19 cellular contexts compared by ENCODE assay signal in genomic region chr3:171416666-171417065, GRCh38. TPM values are rescaled to one million over a fixed set of nuclear protein-coding genes. Genes with fewer than 3 reads are reported as not detected.
DNase-seq lines count a peak whose midpoint lies in the region; ATAC-seq, FAIRE-seq and TF ChIP-seq lines count a peak whose summit lies in the region.
"Had no signal": no experiment of that assay in that cellular context is flagged by ENCODE, and none has a peak within 500 bp of the region (broad histone marks: within the 10 kb centered on the region; RNA-seq: fewer than 3 reads in every experiment).

No MANE protein-coding gene starts in this region.

- peaks cover 0 to 11% of the 10 kb centered on the region in 2 experiments; a peak in 3 of 4 replicates for H3K4me1 ChIP-seq in SK-N-SH (ENCODE audit: control insufficient read depth in 1 of 2, insufficient read depth in 2 of 2, low read depth in 1 of 2, low read length in 1 of 2)
- peaks cover 18% of the 10 kb centered on the region for H3K4me1 ChIP-seq in astrocyte (ENCODE audit: insufficient read depth, low read length)
- peaks cover 46% of the 10 kb centered on the region for H3K4me1 ChIP-seq in psoas muscle
- no peaks in the 10 kb centered on the region for H3K4me1 ChIP-seq in osteoblast (ENCODE audit: insufficient read depth, low read length)
- H3K4me1 ChIP-seq: BLaER1 had no signal

- ATAC-seq in psoas muscle (no peak), GM19397 (IDR thresholded peaks at IDR 0.05; ENCODE audit: unreplicated experiment) (no peak), GM18517 (IDR thresholded peaks at IDR 0.05; ENCODE audit: unreplicated experiment) (no peak)
- ATAC-seq: A549 had no signal

- no peak for TF ChIP-seq EP300 in SK-N-SH (IDR thresholded peaks at IDR 0.05; ENCODE audit: borderline replicate concordance in 1 of 2, low read depth in 1 of 2, low read length in 1 of 2)

- intact Hi-C loops in psoas muscle (cut with DNase I), result loop anchor here (5.0 to 10.0 kb wide), 2 partner anchors 41 to 62 kb away; no protein-coding TSS in a partner anchor

- H3K27ac ChIP-seq in SK-N-SH (ENCODE audit: low read depth in 2 of 2, low read length in 1 of 2), result peak overlapping the region in 1 of 2 experiments; percentile 84; a peak in 3 of 4 replicates
- H3K27ac ChIP-seq in astrocyte (ENCODE audit: low read depth, low read length), result no peak overlapping the region
- H3K27ac ChIP-seq in psoas muscle, result peak overlapping the region; percentile 10
- H3K27ac ChIP-seq in osteoblast (ENCODE audit: low read depth, low read length), result no peak overlapping the region
- H3K27ac ChIP-seq: 22Rv1, A549, BLaER1 had no signal

- H3K27me3 ChIP-seq in SK-N-SH (ENCODE audit: insufficient read depth) (no peaks in the 10 kb centered on the region), astrocyte (ENCODE audit: insufficient read depth, low read length) (no peaks in the 10 kb centered on the region), psoas muscle (ENCODE audit: insufficient read depth in 3 of 3, low read length in 2 of 3) (no peaks in the 10 kb centered on the region), osteoblast (ENCODE audit: insufficient read depth, low read length) (peaks cover 9% of the 10 kb centered on the region)
- H3K27me3 ChIP-seq: BLaER1 had no signal

- no peak for FAIRE-seq in astrocyte (lab: Jason Lieb, UNC)
- FAIRE-seq: A549, G401.6, GM12891, GM18507 had no signal

- H3K79me2 ChIP-seq in SK-N-SH (ENCODE audit: insufficient read depth) (peaks cover 74% of the 10 kb centered on the region), astrocyte (ENCODE audit: insufficient read depth, low read length) (peaks cover 19% of the 10 kb centered on the region), osteoblast (ENCODE audit: insufficient read depth, low read length) (no peaks in the 10 kb centered on the region)

- H4K20me1 ChIP-seq in SK-N-SH (ENCODE audit: insufficient read depth) (no peaks in the 10 kb centered on the region), astrocyte (ENCODE audit: insufficient read depth, low read length) (no peaks in the 10 kb centered on the region), osteoblast (ENCODE audit: insufficient read depth, low read length) (no peaks in the 10 kb centered on the region)
- H4K20me1 ChIP-seq: BLaER1 had no signal

- H3K9ac ChIP-seq in SK-N-SH (no peak overlapping the region), astrocyte (ENCODE audit: low read length) (no peak overlapping the region)
- H3K9ac ChIP-seq: BLaER1, GM23248 had no signal

- no peaks in the 10 kb centered on the region for H3K9me2 ChIP-seq in SK-N-SH

- H3K36me3 ChIP-seq in SK-N-SH (replicated peaks in 1 of 2; ENCODE audit: control insufficient read depth in 1 of 2, insufficient read depth in 2 of 2, low read length in 1 of 2), result peaks cover 0 to 5% of the 10 kb centered on the region in 2 experiments
- no peaks in the 10 kb centered on the region for H3K36me3 ChIP-seq in astrocyte (ENCODE audit: insufficient read depth, low read length)
- no peaks in the 10 kb centered on the region for H3K36me3 ChIP-seq in psoas muscle (ENCODE audit: insufficient read depth in 1 of 2, low read depth in 1 of 2)
- no peaks in the 10 kb centered on the region for H3K36me3 ChIP-seq in osteoblast (ENCODE audit: insufficient read depth, low read length)
- H3K36me3 ChIP-seq: BLaER1, HAP-1 had no signal

- no peak for TF ChIP-seq CTCF in SK-N-SH (IDR thresholded peaks at IDR 0.05)
- TF ChIP-seq CTCF in astrocyte (IDR thresholded peaks at IDR 0.05; ENCODE audit: insufficient read depth, low read depth, low read length), result no peak
- no peak for TF ChIP-seq CTCF in psoas muscle (IDR thresholded peaks at IDR 0.05)
- TF ChIP-seq CTCF in osteoblast (IDR thresholded peaks at IDR 0.05; ENCODE audit: extremely low read depth, low read depth, low read length), result no peak

- peak overlapping the region; percentile 21 for H3K27ac Mint-ChIP-seq in activated CD4-positive, alpha-beta T cell treated with anti-CD3 and anti-CD28 coated beads, Interleukin-2, amount 10 ng/mL, durations not matched to agents 7 days and 5 days
- H3K27ac Mint-ChIP-seq in astrocyte (ENCODE audit: unreplicated experiment), result peak overlapping the region; percentile 23
- H3K27ac Mint-ChIP-seq: CD14-positive monocyte had no signal

- 58% methylated on average over 2 of the region's 2 CpGs for WGBS in SK-N-SH (ENCODE audit: low lambda C conversion rate)
- 85 to 92% (median 89%) methylated on average over 2 of the region's 2 CpGs for WGBS in psoas muscle, 3 donors

- H3K4me3 ChIP-seq in SK-N-SH (ENCODE audit: low read depth in 2 of 2, low read length in 1 of 2) (no peak overlapping the region), astrocyte (ENCODE audit: insufficient read depth, low read depth, low read length) (no peak overlapping the region), psoas muscle (no peak overlapping the region), osteoblast (ENCODE audit: insufficient read depth, low read length) (no peak overlapping the region)
- H3K4me3 ChIP-seq: A549, BLaER1, GM23248, HAP-1 had no signal

- H3K9me3 ChIP-seq in SK-N-SH (no peaks in the 10 kb centered on the region), astrocyte (ENCODE audit: insufficient read depth, low read depth, low read length) (no peaks in the 10 kb centered on the region), psoas muscle (no peaks in the 10 kb centered on the region), osteoblast (ENCODE audit: low read depth, low read length) (no peaks in the 10 kb centered on the region)
- H3K9me3 ChIP-seq: A549, BLaER1, HAP-1 had no signal

- peak overlapping the region; percentile 26; the same call in 1 of the 2 replicates for H3K4me2 ChIP-seq in SK-N-SH
- H3K4me2 ChIP-seq in astrocyte (ENCODE audit: low read length), result no peak overlapping the region
- H3K4me2 ChIP-seq in osteoblast (ENCODE audit: insufficient read depth, low read length), result no peak overlapping the region
- H3K4me2 ChIP-seq: A549, BLaER1 had no signal

- POLR2A ChIA-PET in activated CD4-positive, alpha-beta T cell treated with anti-CD3 and anti-CD28 coated beads, Interleukin-2, amount 10 ng/mL, durations not matched to agents 7 days and 5 days (lab: Charles Lee), result no interaction called here
- POLR2A ChIA-PET in SK-N-SH (lab: Yijun Ruan, JAX), result no interaction called here

- H3F3A ChIP-seq in SK-N-SH (replicated peaks; ENCODE audit: insufficient read depth), result peaks cover 33% of the 10 kb centered on the region

- H3K36me3 Mint-ChIP-seq in activated CD4-positive, alpha-beta T cell treated with anti-CD3 and anti-CD28 coated beads, Interleukin-2, amount 10 ng/mL, durations not matched to agents 7 days and 5 days (ENCODE audit: low read depth), result peaks cover 14% of the 10 kb centered on the region
- H3K36me3 Mint-ChIP-seq in astrocyte (ENCODE audit: low read depth, unreplicated experiment), result peaks cover 4% of the 10 kb centered on the region
- H3K36me3 Mint-ChIP-seq: CD14-positive monocyte had no signal

- H3K27me3 Mint-ChIP-seq in activated CD4-positive, alpha-beta T cell treated with anti-CD3 and anti-CD28 coated beads, Interleukin-2, amount 10 ng/mL, durations not matched to agents 7 days and 5 days, result no peaks in the 10 kb centered on the region
- no peaks in the 10 kb centered on the region for H3K27me3 Mint-ChIP-seq in astrocyte (ENCODE audit: low read depth, unreplicated experiment)
- H3K27me3 Mint-ChIP-seq: CD4-positive, alpha-beta memory T cell had no signal

- no peak for DNase-seq in activated CD4-positive, alpha-beta T cell treated with anti-CD3 and anti-CD28 coated beads, Interleukin-2, amount 10 ng/mL, durations not matched to agents 7 days and 5 days
- no peak for DNase-seq in activated CD4-positive, alpha-beta T cell treated with anti-CD3 and anti-CD28 coated beads for 4 hours
- DNase-seq in SK-N-SH (no peak), astrocyte (ENCODE audit: low read depth) (no peak), psoas muscle (no peak), osteoblast (ENCODE audit: insufficient read length, low spot score, missing footprints) (no peak)
- DNase-seq: CD4-positive, alpha-beta memory T cell; COR-L47; GM23248 had no signal

- peaks cover 9% of the 10 kb centered on the region for H3K4me1 Mint-ChIP-seq in activated CD4-positive, alpha-beta T cell treated with anti-CD3 and anti-CD28 coated beads, Interleukin-2, amount 10 ng/mL, durations not matched to agents 7 days and 5 days
- H3K4me1 Mint-ChIP-seq in astrocyte (ENCODE audit: low read depth, unreplicated experiment), result peaks cover 54% of the 10 kb centered on the region
- H3K4me1 Mint-ChIP-seq: CD14-positive monocyte had no signal

- no peak for TF ChIP-seq RAD21 in SK-N-SH (IDR thresholded peaks at IDR 0.05; ENCODE audit: low read length)

- peaks cover 2% of the 10 kb centered on the region for H3K9me3 Mint-ChIP-seq in activated CD4-positive, alpha-beta T cell treated with anti-CD3 and anti-CD28 coated beads, Interleukin-2, amount 10 ng/mL, durations not matched to agents 7 days and 5 days
- H3K9me3 Mint-ChIP-seq in astrocyte (ENCODE audit: unreplicated experiment), result no peaks in the 10 kb centered on the region
- H3K9me3 Mint-ChIP-seq: CD14-positive monocyte; CD4-positive, alpha-beta memory T cell had no signal

- CTCF ChIA-PET in activated CD4-positive, alpha-beta T cell treated with anti-CD3 and anti-CD28 coated beads, Interleukin-2, amount 10 ng/mL, durations not matched to agents 7 days and 5 days (lab: Charles Lee), result no interaction called here
- CTCF ChIA-PET in SK-N-SH (lab: Yijun Ruan, JAX), result no interaction called here

- H3K4me3 Mint-ChIP-seq in activated CD4-positive, alpha-beta T cell treated with anti-CD3 and anti-CD28 coated beads, Interleukin-2, amount 10 ng/mL, durations not matched to agents 7 days and 5 days, result no peak overlapping the region
- no peak overlapping the region for H3K4me3 Mint-ChIP-seq in astrocyte (ENCODE audit: unreplicated experiment)
- H3K4me3 Mint-ChIP-seq: CD14-positive monocyte had no signal

- no peak overlapping the region for H2AFZ ChIP-seq in SK-N-SH (ENCODE audit: low read depth)
- no peak overlapping the region for H2AFZ ChIP-seq in astrocyte (ENCODE audit: low read depth, low read length)
- no peak overlapping the region for H2AFZ ChIP-seq in osteoblast (ENCODE audit: low read length)
- H2AFZ ChIP-seq: GM23248 had no signal

TF ChIP-seq in SK-N-SH, 30 proteins besides CTCF, POLR2A, EP300 and RAD21 (continues in another document):
- TF ChIP-seq ELF1 (IDR thresholded peaks at IDR 0.05), result no peak

RNA-seq across cellular contexts. Expression of gene TNIK, which starts 43.5 kb away (rescaled TPM):
- total RNA-seq in activated CD4-positive, alpha-beta T cell treated with anti-CD3 and anti-CD28 coated beads, Interleukin-2, amount 10 ng/mL, durations not matched to agents 7 days and 5 days, result 10 to 100 TPM; 55.2 to 56.9 TPM
- polyA plus RNA-seq in SK-N-SH (2012; rRNA removed), result 19.4 and 26.8 TPM in 2 replicates
- polyA plus RNA-seq in SK-N-SH (2012; cell fraction: cytosol; rRNA removed), result 19.5 and 21.3 TPM in 2 replicates
- polyA plus RNA-seq in SK-N-SH (2012; cell fraction: nucleus; rRNA removed), result 29.9 and 67.9 TPM in 2 replicates
- total RNA-seq in astrocyte, result 68.6 and 70.0 TPM in 2 replicates
- 10 to 100 TPM; 12.5 to 32.4 (median 24.8) TPM for total RNA-seq in psoas muscle
- polyA plus RNA-seq in psoas muscle, result 10 to 100 TPM in 2 of 3 donors, 1 to 10 TPM in 1; 9.9 to 11.0 (median 10.9) TPM
- total RNA-seq in osteoblast, result 7.6 and 8.8 TPM in 2 replicates
